In the genomic region with DNA sequence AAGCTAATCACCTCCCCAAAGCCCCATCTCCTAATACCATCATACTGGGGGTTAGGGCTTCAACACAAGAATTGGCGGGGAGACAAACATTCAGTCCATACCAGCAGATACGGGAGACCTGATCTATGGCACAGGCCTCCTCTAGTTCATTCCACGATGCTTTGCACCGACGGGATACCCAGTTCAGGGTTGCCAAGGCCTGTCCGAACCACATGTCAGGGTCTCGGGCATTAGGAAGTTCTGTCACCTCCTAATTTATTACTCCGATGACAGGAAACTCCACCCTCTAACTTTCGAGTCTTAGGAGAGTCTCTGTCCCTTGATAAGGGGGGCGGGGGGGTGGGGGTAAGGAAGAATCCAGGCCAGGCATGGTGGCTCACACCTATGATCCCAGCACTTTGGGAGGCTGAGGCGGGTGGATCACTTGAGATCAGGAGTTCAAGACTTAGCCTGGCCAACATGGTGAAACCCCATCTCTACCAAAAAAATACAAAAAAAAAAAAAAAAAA, we compare ENCODE assay signal across 24 cellular contexts.
"Had no signal": no experiment of that assay in that cellular context is flagged by ENCODE, and none has a peak within 500 bp of the region (broad histone marks: within the 10 kb centered on the region; RNA-seq: fewer than 3 reads in every experiment).

No MANE protein-coding gene starts in this region.

- H3K9me3 ChIP-seq: adrenal gland, breast epithelium, Peyer's patch had no signal

- H3K9me3 Mint-ChIP-seq: activated naive CD8-positive, alpha-beta T cell treated with anti-CD3 and anti-CD28 coated beads, Interleukin-2, amount 10 ng/mL, durations not matched to agents 7 days and 5 days; IgD-negative memory B cell had no signal

- H3K4me1 ChIP-seq: breast epithelium had no signal

- DNase-seq: activated CD4-positive, alpha-beta T cell treated with anti-CD3 and anti-CD28 coated beads for 4 hours; activated CD8-positive, alpha-beta memory T cell treated with anti-CD3 and anti-CD28 coated beads, Interleukin-2, amount 50 U/mL, for 48 hours; activated CD8-positive, alpha-beta T cell treated with anti-CD3 and anti-CD28 coated beads, Interleukin-2, amount 10 ng/mL, durations not matched to agents 7 days and 5 days; activated naive CD4-positive, alpha-beta T cell treated with anti-CD3 and anti-CD28 coated beads, Interleukin-2, amount 50 U/mL, for 16 hours; activated naive CD8-positive, alpha-beta T cell treated with anti-CD3 and anti-CD28 coated beads, Interleukin-2, amount 10 ng/mL, durations not matched to agents 7 days and 5 days; activated T-cell treated with anti-CD3 and anti-CD28 coated beads, Interleukin-2, amount 50 U/mL, for 1 hour; adrenal gland; aorta; central memory CD4-positive, alpha-beta T cell; NCI-H1092; NCI-H1417; NCI-H1930; NCI-H345; NCI-H510A treated with DMSO at 0.1 percent for 48 hours; NCI-H69; NK-92 treated with Interleukin-12 subunit alpha and Interleukin-12 subunit beta, amount 100 ng/mL, for 24 hours; Peyer's patch; SHP77; T-helper 17 cell; T-helper 9 cell had no signal

- H3K27ac ChIP-seq: adrenal gland, breast epithelium, KMS-11, Peyer's patch, RWPE1 had no signal

- H3K36me3 ChIP-seq: adrenal gland, breast epithelium, Peyer's patch had no signal

- H3K27ac Mint-ChIP-seq: activated CD8-positive, alpha-beta T cell treated with anti-CD3 and anti-CD28 coated beads, Interleukin-2, amount 10 ng/mL, durations not matched to agents 7 days and 5 days; activated naive CD8-positive, alpha-beta T cell treated with anti-CD3 and anti-CD28 coated beads, Interleukin-2, amount 10 ng/mL, durations not matched to agents 7 days and 5 days; IgD-negative memory B cell; T-helper 17 cell had no signal

- H3K4me3 ChIP-seq: adrenal gland, breast epithelium, Peyer's patch had no signal

- H3K27me3 ChIP-seq: adrenal gland, Peyer's patch had no signal

- H3K4me3 Mint-ChIP-seq: activated CD8-positive, alpha-beta T cell treated with anti-CD3 and anti-CD28 coated beads, Interleukin-2, amount 10 ng/mL, durations not matched to agents 7 days and 5 days; activated naive CD8-positive, alpha-beta T cell treated with anti-CD3 and anti-CD28 coated beads, Interleukin-2, amount 10 ng/mL, durations not matched to agents 7 days and 5 days; IgD-negative memory B cell; T-helper 17 cell had no signal

- H3K36me3 Mint-ChIP-seq: activated naive CD8-positive, alpha-beta T cell treated with anti-CD3 and anti-CD28 coated beads, Interleukin-2, amount 10 ng/mL, durations not matched to agents 7 days and 5 days; IgD-negative memory B cell had no signal

- H3K9ac ChIP-seq: KMS-11 had no signal

- H3K4me2 ChIP-seq: KMS-11 had no signal
